8 cellular contexts compared by ENCODE assay signal in the genomic region with DNA sequence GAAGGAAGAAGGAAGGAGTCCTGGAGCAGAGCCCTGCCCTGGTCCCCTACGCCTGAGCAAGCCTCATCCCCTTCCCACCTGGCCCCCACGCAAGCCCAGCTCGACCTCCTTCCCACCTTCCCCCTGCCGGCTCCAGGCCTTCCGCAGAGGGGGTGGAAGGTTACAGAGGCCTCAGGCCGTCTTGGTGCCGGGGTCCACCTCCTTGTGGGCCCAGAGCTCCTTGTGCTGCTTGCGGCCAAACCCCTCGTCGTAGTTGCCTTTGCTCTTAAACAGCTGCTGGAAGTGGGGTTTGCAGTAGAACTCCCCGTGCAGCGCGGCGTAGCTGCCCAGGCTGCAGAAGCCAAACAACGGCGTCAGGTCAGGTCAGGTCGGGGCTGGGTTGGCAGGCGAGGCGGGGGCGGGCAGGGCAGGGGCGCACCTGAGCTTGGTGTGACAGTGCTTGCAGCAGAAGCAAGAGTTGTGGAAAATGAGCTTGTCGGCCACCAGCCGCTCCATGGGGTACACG. TPM values are rescaled to one million over a fixed set of nuclear protein-coding genes. Genes with fewer than 3 reads are reported as not detected.
A peak's percentile ranks its signal among the peaks of the same experiment; 100 is the strongest.
DNase-seq lines count a peak whose midpoint lies in the region; ATAC-seq and TF ChIP-seq lines count a peak whose summit lies in the region.

No MANE protein-coding gene starts in this region.

- peaks cover 21% of the 10 kb centered on the region for H3K79me2 ChIP-seq in ACC112 (ENCODE audit: control insufficient read depth, insufficient read depth, low read length, unreplicated experiment)

- H3K36me3 Mint-ChIP-seq in IgD-negative memory B cell (peaks cover 10% of the 10 kb centered on the region), mesothelial cell of epicardium (peaks cover under 1% of the 10 kb centered on the region)

- H3K4me3 ChIP-seq in ACC112 (ENCODE audit: low read depth, low read length) (peak overlapping the region; percentile 87; the same call in 1 of the 2 replicates), astrocyte of the cerebellum (ENCODE audit: low read depth, low read length) (peak overlapping the region; percentile 51)

- no peaks in the 10 kb centered on the region for H3K27me3 Mint-ChIP-seq in IgD-negative memory B cell
- H3K27me3 Mint-ChIP-seq in mesothelial cell of epicardium (ENCODE audit: low read depth) = no peaks in the 10 kb centered on the region

- TF ChIP-seq CTCF in astrocyte of the cerebellum (IDR thresholded peaks at IDR 0.05; ENCODE audit: low read depth, low read length, missing control alignments) (no peak), mesothelial cell of epicardium (IDR thresholded peaks at IDR 0.05; ENCODE audit: unreplicated experiment) (no peak)

- no peaks in the 10 kb centered on the region for H3K27me3 ChIP-seq in ACC112 (ENCODE audit: insufficient read depth, low read length)

- H3K9me3 Mint-ChIP-seq in IgD-negative memory B cell = no peaks in the 10 kb centered on the region
- no peaks in the 10 kb centered on the region for H3K9me3 Mint-ChIP-seq in mesothelial cell of epicardium

- H3K27ac Mint-ChIP-seq in IgD-negative memory B cell (peak overlapping the region; percentile 92 to 99 (median 97)), mesothelial cell of epicardium (peak overlapping the region; percentile 59)

- H3K4me1 Mint-ChIP-seq in IgD-negative memory B cell = peaks cover 42 to 48% (median 46%) of the 10 kb centered on the region in 3 donors
- peaks cover 18% of the 10 kb centered on the region for H3K4me1 Mint-ChIP-seq in mesothelial cell of epicardium

- no peak overlapping the region for H3K27ac ChIP-seq in ACC112 (ENCODE audit: low read depth, low read length)

- H3K36me3 ChIP-seq in ACC112 (ENCODE audit: insufficient read depth, low read length) = peaks cover under 1% of the 10 kb centered on the region; the same call in 1 of the 2 replicates

- H3K4me3 Mint-ChIP-seq in IgD-negative memory B cell = peak overlapping the region; percentile 87 to 100 (median 96)
- peak overlapping the region; percentile 70 for H3K4me3 Mint-ChIP-seq in mesothelial cell of epicardium

- ATAC-seq in HG03354 (IDR thresholded peaks at IDR 0.05; ENCODE audit: poor library complexity, severe bottlenecking, unreplicated experiment) (no peak), esophagus mucosa (no peak)

- DNase-seq in astrocyte of the cerebellum (ENCODE audit: low read depth) (no peak), mesothelial cell of epicardium (ENCODE audit: low spot score in 2 of 2, unreplicated experiment in 2 of 2) (no peak), NCI-H774 (lab: John Stamatoyannopoulos, UW) (no peak), NCI-H510A treated with DMSO at 0.1 percent for 48 hours (lab: John Stamatoyannopoulos, UW) (no peak)

- no peak overlapping the region for H2AFZ ChIP-seq in ACC112 (ENCODE audit: low read length, unreplicated experiment)

- in situ Hi-C loops in astrocyte of the cerebellum (cut with HindIII; ENCODE audit: low sequenced_read_pairs) = no loop called here

- peaks cover 24% of the 10 kb centered on the region for H3K4me1 ChIP-seq in ACC112 (ENCODE audit: control insufficient read depth, insufficient read depth, low read length, unreplicated experiment)

RNA-seq across cellular contexts. Expression of a gene that starts 1.5 kb away (rescaled TPM):
- 845 TPM for polyA plus RNA-seq in IgD-negative memory B cell
- total RNA-seq in mesothelial cell of epicardium (76.5 to 79.3 TPM (median 77.0 TPM) in 3 replicates), esophagus mucosa (2.8 TPM)

RNA-seq across cellular contexts. Expression of a gene that starts 43.2 kb away (rescaled TPM):
- polyA plus RNA-seq in IgD-negative memory B cell = 24.9 TPM
- 57.2 to 62.9 TPM (median 62.3 TPM) in 3 replicates for total RNA-seq in mesothelial cell of epicardium
- 22.2 TPM for total RNA-seq in esophagus mucosa

Comparison
In these comparisons a context has a peak if more than half of its experiments do, and no peak if none do; other contexts are left out.
1. RNA of a gene that starts 1.5 kb away (total RNA-seq): 76.5 to 79.3 TPM in mesothelial cell of epicardium; 2.8 TPM in esophagus mucosa (single experiment); every median in the first group is over 10 times any median in the second.